ENCODE assay signal across 11 cellular contexts in the genomic region with DNA sequence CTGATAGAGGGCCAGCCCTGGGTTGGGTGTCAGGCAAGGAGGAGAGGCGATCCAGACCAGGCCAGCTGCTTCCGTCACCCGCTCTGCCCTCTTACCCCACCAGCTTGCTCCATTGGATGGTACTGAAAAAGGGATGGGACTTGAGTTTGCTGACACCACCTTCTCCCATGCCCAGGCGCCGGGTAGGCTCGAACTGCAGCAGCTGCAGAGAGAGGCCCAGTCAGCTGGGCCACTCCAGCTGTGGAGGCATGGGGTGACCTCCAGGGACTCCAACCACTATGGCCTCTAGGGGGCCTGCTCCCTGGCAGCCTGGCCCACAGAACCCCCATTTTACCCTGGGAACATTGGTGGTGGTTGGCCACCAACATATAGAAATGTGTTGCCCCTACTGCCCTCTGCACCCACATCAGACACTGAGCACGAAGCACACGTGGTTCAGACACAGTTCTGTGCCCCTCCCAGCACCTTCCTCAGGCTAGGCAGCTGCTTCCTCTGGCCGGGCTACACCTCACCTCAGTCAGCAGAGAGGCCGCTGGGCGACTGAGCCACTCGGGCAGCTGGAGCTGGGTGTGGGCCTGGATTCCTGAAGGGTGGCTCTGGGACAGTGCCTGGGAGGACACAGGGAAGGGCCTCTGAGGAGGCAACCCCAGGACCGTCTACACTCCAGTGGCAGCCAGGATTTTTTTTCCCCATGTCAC. TPM values are rescaled to one million over a fixed set of nuclear protein-coding genes. Genes with fewer than 3 reads are reported as not detected.
A peak's percentile ranks its signal among the peaks of the same experiment; 100 is the strongest.
DNase-seq lines count a peak whose midpoint lies in the region; ATAC-seq, FAIRE-seq and TF ChIP-seq lines count a peak whose summit lies in the region.
"Had no signal": no experiment of that assay in that cellular context is flagged by ENCODE, and none has a peak within 500 bp of the region (broad histone marks: within the 10 kb centered on the region; RNA-seq: fewer than 3 reads in every experiment).

No MANE protein-coding gene starts in this region.

- peaks cover 3 to 4% of the 10 kb centered on the region in 2 donors for H3K4me1 ChIP-seq in neuronal stem cell (ENCODE audit: control insufficient read depth in 2 of 2, insufficient read depth in 1 of 2, low read depth in 1 of 2, low read length in 2 of 2)
- H3K4me1 ChIP-seq in effector memory CD4-positive, alpha-beta T cell (ENCODE audit: control insufficient read depth, insufficient read depth, low read length, poor library complexity, severe bottlenecking), result no peaks in the 10 kb centered on the region

- H2BK5ac ChIP-seq in neuronal stem cell (ENCODE audit: low read length), result no peak overlapping the region

- DNase-seq in GM12865 (ENCODE audit: low read depth) (no peak), bronchial epithelial cell (ENCODE audit: low read depth) (no peak), neuronal stem cell (ENCODE audit: low spot score) (no peak), NCI-H2196 treated with DMSO at 0.1 percent for 48 hours (lab: John Stamatoyannopoulos, UW; ENCODE audit: unreplicated experiment) (no peak), midbrain (lab: John Stamatoyannopoulos, UW) (no peak)
- DNase-seq in effector memory CD4-positive, alpha-beta T cell, result no peak
- DNase-seq: kidney glomerular epithelial cell, NCI-H1930 had no signal

- WGBS in neuronal stem cell (ENCODE audit: extremely low coverage in 2 of 2, insufficient read length in 2 of 2, insufficient replicate concordance in 1 of 2), 2 donors, result no CpG with 5 or more reads among the region's 13 CpGs

- no peak overlapping the region for H3K18ac ChIP-seq in neuronal stem cell (ENCODE audit: low read length)

- H3K4me3 ChIP-seq in GM12865 (ENCODE audit: low read depth, low read length) (no peak overlapping the region), bronchial epithelial cell (ENCODE audit: low read depth, low read length) (no peak overlapping the region), neuronal stem cell (ENCODE audit: low read length in 2 of 2) (no peak overlapping the region)
- no peak overlapping the region for H3K4me3 ChIP-seq in effector memory CD4-positive, alpha-beta T cell (ENCODE audit: insufficient read depth, low read depth, low read length, poor library complexity, severe bottlenecking)

- H3K36me3 ChIP-seq in bronchial epithelial cell (ENCODE audit: control insufficient read depth, insufficient read depth, low read length) (peaks cover 5% of the 10 kb centered on the region), neuronal stem cell (replicated peaks in 1 of 2; ENCODE audit: control insufficient read depth in 2 of 2, insufficient read depth in 2 of 2, low read length in 2 of 2) (peaks cover 15 to 46% of the 10 kb centered on the region in 2 donors)
- H3K36me3 ChIP-seq in effector memory CD4-positive, alpha-beta T cell (ENCODE audit: control insufficient read depth, insufficient read depth, low read length), result peaks cover 26% of the 10 kb centered on the region

- no peaks in the 10 kb centered on the region for H3K9me3 ChIP-seq in neuronal stem cell (replicated peaks in 1 of 2; ENCODE audit: control insufficient read depth in 2 of 2, insufficient read depth in 1 of 2, low read depth in 1 of 2, low read length in 2 of 2)
- no peaks in the 10 kb centered on the region for H3K9me3 ChIP-seq in effector memory CD4-positive, alpha-beta T cell (ENCODE audit: control insufficient read depth, low read length)

- FAIRE-seq in bronchial epithelial cell (lab: Jason Lieb, UNC), result no peak

- no peak overlapping the region for H3K4ac ChIP-seq in neuronal stem cell (ENCODE audit: low read length)

- peak overlapping the region; percentile 27 for H3K14ac ChIP-seq in neuronal stem cell (ENCODE audit: low read length)

- no peak overlapping the region for H3K27ac ChIP-seq in neuronal stem cell (replicated peaks; ENCODE audit: low read length)
- H3K27ac ChIP-seq in effector memory CD4-positive, alpha-beta T cell (ENCODE audit: insufficient read depth, low read length, poor library complexity, severe bottlenecking), result no peak overlapping the region

- no peak overlapping the region for H2AK5ac ChIP-seq in neuronal stem cell (ENCODE audit: low read depth, low read length)

- peak overlapping the region; percentile 60 for H3K23ac ChIP-seq in neuronal stem cell (ENCODE audit: low read depth, low read length, poor library complexity)

- H3K27me3 ChIP-seq in bronchial epithelial cell (ENCODE audit: control insufficient read depth, insufficient read depth, low read length) (no peaks in the 10 kb centered on the region), neuronal stem cell (ENCODE audit: control insufficient read depth in 3 of 3, insufficient read depth in 3 of 3, low read depth in 1 of 3, low read length in 3 of 3) (no peaks in the 10 kb centered on the region)
- H3K27me3 ChIP-seq in effector memory CD4-positive, alpha-beta T cell (replicated peaks; ENCODE audit: control insufficient read depth, insufficient read depth, low read length, poor library complexity, severe bottlenecking), result no peaks in the 10 kb centered on the region

- H3K9ac ChIP-seq in neuronal stem cell (ENCODE audit: low read depth, low read length, poor library complexity), result no peak overlapping the region

- no peak overlapping the region for H2BK12ac ChIP-seq in neuronal stem cell (ENCODE audit: low read length)

- peak; percentile 27 for TF ChIP-seq CTCF in GM12865 (IDR thresholded peaks at IDR 0.05; ENCODE audit: insufficient read depth, low read depth, low read length, missing control alignments)
- peak; percentile 30 for TF ChIP-seq CTCF in LNCAP (IDR thresholded peaks at IDR 0.05)
- peak; percentile 31 for TF ChIP-seq CTCF in bronchial epithelial cell (IDR thresholded peaks at IDR 0.05; ENCODE audit: insufficient read depth, low read length, severe bottlenecking)

- no peak for ATAC-seq in HG03280 (IDR thresholded peaks at IDR 0.05; ENCODE audit: unreplicated experiment)

- H4K91ac ChIP-seq in neuronal stem cell (ENCODE audit: low read depth, low read length, poor library complexity), result no peak overlapping the region

- H2AFZ ChIP-seq in neuronal stem cell (ENCODE audit: low read length), result no peak overlapping the region

- no peak overlapping the region for H3K4me2 ChIP-seq in neuronal stem cell (ENCODE audit: insufficient read depth, low read length, poor library complexity, severe bottlenecking)

- no peak overlapping the region for H4K8ac ChIP-seq in neuronal stem cell (ENCODE audit: low read depth, low read length)

- H2BK120ac ChIP-seq in neuronal stem cell (ENCODE audit: low read depth, low read length), result no peak overlapping the region

- no peak overlapping the region for H2BK15ac ChIP-seq in neuronal stem cell (ENCODE audit: low read length)

- no peaks in the 10 kb centered on the region for H3K79me1 ChIP-seq in neuronal stem cell (ENCODE audit: low read depth, low read length)

RNA-seq across cellular contexts. Expression of a gene that starts 16.0 kb away (rescaled TPM):
- 1.5 and 6.1 TPM in 2 replicates for total RNA-seq in bronchial epithelial cell
- polyA plus RNA-seq in neuronal stem cell (2013, experiment 1 of 2), result 4.4 TPM
- 4.9 TPM for polyA plus RNA-seq in neuronal stem cell (2013, experiment 2 of 2)

RNA-seq across cellular contexts. Expression of a gene that starts 25.4 kb away (rescaled TPM):
- total RNA-seq in bronchial epithelial cell, result 48.2 and 58.5 TPM in 2 replicates
- polyA plus RNA-seq in neuronal stem cell (2013, experiment 1 of 2), result 48.6 TPM
- polyA plus RNA-seq in neuronal stem cell (2013, experiment 2 of 2), result 47.6 TPM

RNA-seq across cellular contexts. Expression of a gene that starts 31.1 kb away (rescaled TPM):
- not detected in 2 replicates for total RNA-seq in bronchial epithelial cell
- not detected for polyA plus RNA-seq in neuronal stem cell (2013, experiment 1 of 2)
- not detected for polyA plus RNA-seq in neuronal stem cell (2013, experiment 2 of 2)
- total RNA-seq: right cardiac atrium had no signal
- polyA plus RNA-seq: right cardiac atrium had no signal

RNA-seq across cellular contexts. Expression of a gene that starts 48.3 kb away (rescaled TPM):
- 52.1 and 56.6 TPM in 2 replicates for total RNA-seq in bronchial epithelial cell
- 0.53 TPM for polyA plus RNA-seq in neuronal stem cell (2013, experiment 1 of 2)
- polyA plus RNA-seq in neuronal stem cell (2013, experiment 2 of 2), result 0.69 TPM
